ENCODE assay signal across 1 cellular context in genomic region chr5:171953860-171954701, GRCh38.
TF ChIP-seq lines count a peak whose summit lies in the region.

No MANE protein-coding gene starts in this region.

TF ChIP-seq in WTC11, 78 proteins besides CTCF, POLR2A, EP300 and RAD21 (continued from another document):
- no peak for TF ChIP-seq ARID4B (CRISPR knock-in tag; IDR thresholded peaks at IDR 0.05; ENCODE audit: borderline replicate concordance)
- TF ChIP-seq PREB (CRISPR knock-in tag; IDR thresholded peaks at IDR 0.05; ENCODE audit: borderline replicate concordance) = no peak
TF ChIP-seq in WTC11: peak in this region for 0.
